In the genomic region with DNA sequence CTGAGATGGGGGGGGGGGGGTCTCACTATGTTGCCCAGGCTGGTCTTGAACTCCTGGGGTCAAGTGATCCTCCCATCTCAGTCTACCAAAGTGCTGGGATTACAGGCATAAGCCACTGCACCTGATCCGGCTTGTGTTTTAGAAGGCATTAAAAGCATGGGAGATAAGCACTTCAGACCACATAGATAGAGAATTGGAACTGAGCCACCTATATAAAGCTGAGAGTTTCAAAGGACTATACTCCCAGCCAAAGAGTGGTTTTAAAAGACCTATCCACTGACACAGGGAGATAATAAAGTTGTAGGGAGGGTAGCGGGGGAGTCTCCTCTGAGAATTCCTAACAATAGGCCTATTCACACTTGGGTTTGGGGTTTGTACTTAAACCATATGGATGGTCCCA, we compare ENCODE assay signal across 15 cellular contexts.
"Had no signal": no experiment of that assay in that cellular context is flagged by ENCODE, and none has a peak within 500 bp of the region (broad histone marks: within the 10 kb centered on the region; RNA-seq: fewer than 3 reads in every experiment).

No MANE protein-coding gene starts in this region.

- H3K36me3 ChIP-seq: thyroid gland, uterus had no signal

- H3K27ac ChIP-seq: coronary artery, left ventricle myocardium inferior, skin epidermis, thyroid gland, uterus, VCaP had no signal

- H3K27ac Mint-ChIP-seq: activated T-helper 1 cell treated with anti-CD3 and anti-CD28 coated beads, Interleukin-12 subunit alpha, Interleukin-12 subunit beta, Interleukin-2, Interleukin-4 antibody, amounts not matched to agents 30 ng/mL and 10 ng/mL and 1 ng/mL, durations not matched to agents 14 hours and 24 hours and 36 hours; T-helper 2 cell treated with Interferon-gamma antibody and Interleukin-4, amounts not matched to agents 5 μg/mL and 100 μg/mL, for 36 hours had no signal

- H3K9me3 ChIP-seq: left ventricle myocardium inferior, thyroid gland, uterus had no signal

- H3K4me3 Mint-ChIP-seq: activated T-helper 1 cell treated with anti-CD3 and anti-CD28 coated beads, Interleukin-12 subunit alpha, Interleukin-12 subunit beta, Interleukin-2, Interleukin-4 antibody, amounts not matched to agents 30 ng/mL and 10 ng/mL and 1 ng/mL, durations not matched to agents 14 hours and 24 hours and 36 hours; T-helper 2 cell treated with Interferon-gamma antibody and Interleukin-4, amounts not matched to agents 5 μg/mL and 100 μg/mL, for 36 hours had no signal

- H3K4me1 ChIP-seq: left ventricle myocardium inferior, uterus had no signal

- FAIRE-seq: keratinocyte had no signal

- H3K27me3 ChIP-seq: thyroid gland, uterus had no signal

- DNase-seq: activated CD4-positive, alpha-beta T cell treated with anti-CD3 and anti-CD28 coated beads for 4 hours; activated naive CD4-positive, alpha-beta T cell; caudate nucleus; effector CD4-positive, alpha-beta T cell; left ventricle myocardium inferior; mesenchymal stem cell; stimulated activated CD4-positive, alpha-beta T cell treated with anti-CD3 and anti-CD28 coated beads, Interleukin-4, amount 100 ng/mL, for 4 hours; thyroid gland; uterus had no signal

- H3K4me3 ChIP-seq: coronary artery, left ventricle myocardium inferior, skin epidermis, thyroid gland, uterus had no signal

- H3K9me3 Mint-ChIP-seq: activated T-helper 1 cell treated with anti-CD3 and anti-CD28 coated beads, Interleukin-12 subunit alpha, Interleukin-12 subunit beta, Interleukin-2, Interleukin-4 antibody, amounts not matched to agents 30 ng/mL and 10 ng/mL and 1 ng/mL, durations not matched to agents 14 hours and 24 hours and 36 hours; T-helper 2 cell treated with Interferon-gamma antibody and Interleukin-4, amounts not matched to agents 5 μg/mL and 100 μg/mL, for 36 hours had no signal
